10 cellular contexts compared by ENCODE assay signal in genomic region chr2:102063360-102063947, GRCh38.
DNase-seq lines count a peak whose midpoint lies in the region; ATAC-seq and TF ChIP-seq lines count a peak whose summit lies in the region.
"Had no signal": no experiment of that assay in that cellular context is flagged by ENCODE, and none has a peak within 500 bp of the region (broad histone marks: within the 10 kb centered on the region; RNA-seq: fewer than 3 reads in every experiment).

No MANE protein-coding gene starts in this region.

- ATAC-seq in activated naive CD4-positive, alpha-beta T cell treated with anti-CD3 and anti-CD28 coated beads, Interleukin-2, amount 50 U/mL, for 72 hours = no peak
- ATAC-seq in aorta (ENCODE audit: low FRiP score) = peak; percentile 84

- H3K27me3 ChIP-seq in aorta (ENCODE audit: control insufficient read depth in 1 of 2, insufficient read depth in 2 of 2, low read length in 1 of 2) = no peaks in the 10 kb centered on the region

- H3K4me1 ChIP-seq in aorta (ENCODE audit: control insufficient read depth in 1 of 2, insufficient read depth in 2 of 2, low read length in 2 of 2) = peaks cover 2% of the 10 kb centered on the region in 2 donors

- peak overlapping the region; percentile 95 to 100 for H3K27ac ChIP-seq in aorta (ENCODE audit: low read depth in 1 of 2, low read length in 2 of 2)

- H3K9me3 ChIP-seq in aorta (ENCODE audit: control insufficient read depth, low read length) = no peaks in the 10 kb centered on the region

- H3K4me3 ChIP-seq in aorta (ENCODE audit: low read length in 2 of 2) = no peak overlapping the region

- H3K27ac Mint-ChIP-seq in activated naive CD4-positive, alpha-beta T cell treated with anti-CD3 and anti-CD28 coated beads, Interleukin-2, amount 50 U/mL, for 72 hours = peak overlapping the region; percentile 85 to 92
- no peak overlapping the region for H3K27ac Mint-ChIP-seq in activated naive CD4-positive, alpha-beta T cell treated with anti-CD3 and anti-CD28 coated beads, Interleukin-2, amount 10 ng/mL, durations not matched to agents 7 days and 5 days
- H3K27ac Mint-ChIP-seq in chondrocyte (ENCODE audit: unreplicated experiment) = peak overlapping the region; percentile 90
- H3K27ac Mint-ChIP-seq: activated naive CD8-positive, alpha-beta T cell treated with anti-CD3 and anti-CD28 coated beads, Interleukin-2, amount 10 ng/mL, durations not matched to agents 7 days and 5 days had no signal

- WGBS in aorta, 2 donors = 17 to 29% methylated on average over 7 of the region's 7 CpGs

- CTCF ChIA-PET in activated naive CD4-positive, alpha-beta T cell treated with anti-CD3 and anti-CD28 coated beads, Interleukin-2, amount 10 ng/mL, durations not matched to agents 7 days and 5 days (lab: Charles Lee) = interaction anchor here (1.3 to 2.0 kb wide), 2 partner anchors 17 to 177 kb away, joined by 4 to 6 read pairs; no protein-coding TSS in a partner anchor

- H3K9me3 Mint-ChIP-seq in activated naive CD4-positive, alpha-beta T cell treated with anti-CD3 and anti-CD28 coated beads, Interleukin-2, amount 50 U/mL, for 72 hours = peaks cover 0 to 13% of the 10 kb centered on the region in 2 donors
- H3K9me3 Mint-ChIP-seq in activated naive CD4-positive, alpha-beta T cell treated with anti-CD3 and anti-CD28 coated beads, Interleukin-2, amount 10 ng/mL, durations not matched to agents 7 days and 5 days = peaks cover 3% of the 10 kb centered on the region
- peaks cover 5% of the 10 kb centered on the region for H3K9me3 Mint-ChIP-seq in chondrocyte (ENCODE audit: low read depth)

- no peaks in the 10 kb centered on the region for H3K36me3 ChIP-seq in aorta (ENCODE audit: control insufficient read depth in 1 of 2, insufficient read depth in 2 of 2, low read length in 1 of 2)

- peaks cover 10 to 15% of the 10 kb centered on the region in 2 donors for H3K36me3 Mint-ChIP-seq in activated naive CD4-positive, alpha-beta T cell treated with anti-CD3 and anti-CD28 coated beads, Interleukin-2, amount 50 U/mL, for 72 hours
- no peaks in the 10 kb centered on the region for H3K36me3 Mint-ChIP-seq in activated naive CD4-positive, alpha-beta T cell treated with anti-CD3 and anti-CD28 coated beads, Interleukin-2, amount 10 ng/mL, durations not matched to agents 7 days and 5 days
- peaks cover 2% of the 10 kb centered on the region for H3K36me3 Mint-ChIP-seq in chondrocyte (ENCODE audit: low read depth)
- H3K36me3 Mint-ChIP-seq: activated naive CD8-positive, alpha-beta T cell treated with anti-CD3 and anti-CD28 coated beads, Interleukin-2, amount 10 ng/mL, durations not matched to agents 7 days and 5 days had no signal

- no peak for TF ChIP-seq CTCF in chondrocyte (IDR thresholded peaks at IDR 0.05)

- no peak overlapping the region for H3K4me3 Mint-ChIP-seq in activated naive CD4-positive, alpha-beta T cell treated with anti-CD3 and anti-CD28 coated beads, Interleukin-2, amount 10 ng/mL, durations not matched to agents 7 days and 5 days
- no peak overlapping the region for H3K4me3 Mint-ChIP-seq in chondrocyte (ENCODE audit: unreplicated experiment)
- H3K4me3 Mint-ChIP-seq: activated naive CD8-positive, alpha-beta T cell treated with anti-CD3 and anti-CD28 coated beads, Interleukin-2, amount 10 ng/mL, durations not matched to agents 7 days and 5 days had no signal

- no peaks in the 10 kb centered on the region for H3K27me3 Mint-ChIP-seq in activated naive CD4-positive, alpha-beta T cell treated with anti-CD3 and anti-CD28 coated beads, Interleukin-2, amount 10 ng/mL, durations not matched to agents 7 days and 5 days
- no peaks in the 10 kb centered on the region for H3K27me3 Mint-ChIP-seq in chondrocyte (ENCODE audit: low read depth)
- H3K27me3 Mint-ChIP-seq: activated naive CD8-positive, alpha-beta T cell treated with anti-CD3 and anti-CD28 coated beads, Interleukin-2, amount 10 ng/mL, durations not matched to agents 7 days and 5 days had no signal

- intact Hi-C loops in aorta (cut with DNase I) = loop anchor here in 1 of 2 donors (1.0 kb wide), 1 partner anchor 26 kb away; no protein-coding TSS in a partner anchor

- no peak for DNase-seq in activated naive CD4-positive, alpha-beta T cell treated with anti-CD3 and anti-CD28 coated beads, Interleukin-2, amount 50 U/mL, for 72 hours (ENCODE audit: low spot score in 2 of 2)
- DNase-seq in activated naive CD4-positive, alpha-beta T cell treated with anti-CD3 and anti-CD28 coated beads, Interleukin-2, amount 10 ng/mL, durations not matched to agents 7 days and 5 days = no peak
- DNase-seq in chondrocyte (ENCODE audit: low spot score) (no peak), midbrain (lab: John Stamatoyannopoulos, UW) (peak; percentile 4), aorta (peak; percentile 84 to 91), middle frontal gyrus (ENCODE audit: extremely low spot score, low spot score) (no peak), KG1 (lab: John Stamatoyannopoulos, UW) (no peak), NCI-H82 treated with DMSO at 0.1 percent for 48 hours (lab: John Stamatoyannopoulos, UW; ENCODE audit: unreplicated experiment) (no peak)
- DNase-seq: activated naive CD8-positive, alpha-beta T cell treated with anti-CD3 and anti-CD28 coated beads, Interleukin-2, amount 10 ng/mL, durations not matched to agents 7 days and 5 days; NCI-H446 had no signal

- peaks cover 21% of the 10 kb centered on the region for H3K4me1 Mint-ChIP-seq in activated naive CD4-positive, alpha-beta T cell treated with anti-CD3 and anti-CD28 coated beads, Interleukin-2, amount 10 ng/mL, durations not matched to agents 7 days and 5 days
- peaks cover 61% of the 10 kb centered on the region for H3K4me1 Mint-ChIP-seq in chondrocyte (ENCODE audit: low read depth)

Comparison
In these comparisons a context has a peak if more than half of its experiments do, and no peak if none do; other contexts are left out.
1. DNase-seq: peak in midbrain (single experiment) and aorta (2 of 2); none in activated naive CD4-positive, alpha-beta T cell treated with anti-CD3 and anti-CD28 coated beads, Interleukin-2, amount 50 U/mL, for 72 hours (0 of 2), activated naive CD4-positive, alpha-beta T cell treated with anti-CD3 and anti-CD28 coated beads, Interleukin-2, amount 10 ng/mL, durations not matched to agents 7 days and 5 days (single experiment), chondrocyte (single experiment), middle frontal gyrus (single experiment), KG1 (single experiment) and NCI-H82 treated with DMSO at 0.1 percent for 48 hours (single experiment).